ENCODE assay signal across 19 cellular contexts in the genomic region with DNA sequence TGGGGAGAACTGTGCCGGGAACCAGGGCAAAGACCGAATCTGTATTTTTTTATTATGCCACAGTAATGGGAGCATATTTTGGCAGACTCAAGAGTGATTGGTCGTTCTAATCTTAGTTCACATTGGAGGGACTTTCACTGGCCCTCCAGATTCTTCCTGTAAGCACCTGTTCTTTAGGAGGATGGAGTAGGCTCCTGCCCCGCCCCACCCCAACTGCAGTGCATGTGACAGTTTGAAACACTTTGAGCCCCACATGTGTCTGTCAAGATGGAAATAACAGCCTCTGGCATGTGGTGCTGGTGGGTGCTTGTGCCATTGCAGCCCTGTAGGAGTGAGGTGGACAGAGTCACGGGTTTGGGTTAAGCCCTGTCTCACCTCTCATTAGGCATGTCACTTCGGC. TPM values are rescaled to one million over a fixed set of nuclear protein-coding genes. Genes with fewer than 3 reads are reported as not detected.
DNase-seq lines count a peak whose midpoint lies in the region; ATAC-seq, FAIRE-seq and TF ChIP-seq lines count a peak whose summit lies in the region.
"Had no signal": no experiment of that assay in that cellular context is flagged by ENCODE, and none has a peak within 500 bp of the region (broad histone marks: within the 10 kb centered on the region; RNA-seq: fewer than 3 reads in every experiment).

No MANE protein-coding gene starts in this region.

- no TSS peak for BruUV-seq in K562 (replicated peaks; lab: Mats Ljungman, UMichigan)

- no peaks in the 10 kb centered on the region; the same call in 1 of the 2 replicates for H3K27me3 ChIP-seq in H9 (ENCODE audit: insufficient read depth, low read length)
- H3K27me3 ChIP-seq in K562 (ENCODE audit: control insufficient read depth in 2 of 2, insufficient read depth in 2 of 2, low read length in 2 of 2) = no peaks in the 10 kb centered on the region
- H3K27me3 ChIP-seq in neutrophil = no peaks in the 10 kb centered on the region
- no peaks in the 10 kb centered on the region for H3K27me3 ChIP-seq in skeletal muscle tissue (ENCODE audit: control insufficient read depth in 3 of 3, insufficient read depth in 3 of 3, low read length in 3 of 3)

- H3K4me3 ChIP-seq in K562 = no peak overlapping the region
- H3K4me3 ChIP-seq in neutrophil (ENCODE audit: low read depth in 1 of 2, low read length in 1 of 2) = no peak overlapping the region
- H3K4me3 ChIP-seq in skeletal muscle tissue (ENCODE audit: low read length in 3 of 3) = no peak overlapping the region
- H3K4me3 ChIP-seq: GM23338, HAP-1 had no signal

- no peak overlapping the region for H4K8ac ChIP-seq in H9 (replicated peaks; ENCODE audit: insufficient read length, low read depth, low read length)

- no peaks in the 10 kb centered on the region for H3K9me3 ChIP-seq in H9 (ENCODE audit: control insufficient read depth, low read depth, low read length)
- no peaks in the 10 kb centered on the region for H3K9me3 ChIP-seq in K562 (replicated peaks; ENCODE audit: control insufficient read depth, insufficient read depth, low read depth, low read length)
- no peaks in the 10 kb centered on the region for H3K9me3 ChIP-seq in neutrophil
- H3K9me3 ChIP-seq in skeletal muscle tissue (ENCODE audit: control insufficient read depth in 3 of 3, low read length in 3 of 3) = no peaks in the 10 kb centered on the region
- H3K9me3 ChIP-seq: Caco-2, HAP-1 had no signal

- FAIRE-seq in K562 (lab: Jason Lieb, UNC) = no peak
- FAIRE-seq: G401.6, GM12892, GM19239 had no signal

- CTCF ChIA-PET in K562 (lab: Yijun Ruan, JAX; ENCODE audit: low intra/inter-chr PET ratio) = no interaction called here

- no peaks in the 10 kb centered on the region for H3K79me2 ChIP-seq in H9 (ENCODE audit: insufficient read depth, low read length)
- no peaks in the 10 kb centered on the region for H3K79me2 ChIP-seq in K562 (ENCODE audit: control insufficient read depth, insufficient read depth, low read length)

- H3K9ac ChIP-seq in H9 (ENCODE audit: extremely low read depth, insufficient read length, low read length) = no peak overlapping the region
- H3K9ac ChIP-seq in K562 (ENCODE audit: insufficient read depth in 1 of 2, low read depth in 2 of 2, low read length in 2 of 2) = no peak overlapping the region
- no peak overlapping the region for H3K9ac ChIP-seq in skeletal muscle tissue (ENCODE audit: low read depth in 1 of 3, low read length in 3 of 3)

- H3K79me1 ChIP-seq in H9 (ENCODE audit: insufficient read depth, low read depth, low read length, poor library complexity, severe bottlenecking) = no peaks in the 10 kb centered on the region

- no CpG with 5 or more reads among the region's 6 CpGs for WGBS in H9 (ENCODE audit: extremely low coverage, insufficient read length, low lambda C conversion rate)
- 87% methylated on average over 6 of the region's 6 CpGs for WGBS in K562 (ENCODE audit: insufficient coverage, low coverage, missing lambda C conversion rate)

- H4K91ac ChIP-seq in H9 (ENCODE audit: insufficient read length, low read depth, low read length) = no peak overlapping the region

- H3K4me1 Mint-ChIP-seq in H9 = peaks cover 39 to 44% of the 10 kb centered on the region in 2 experiments
- H3K4me1 Mint-ChIP-seq: CD4-positive, CD25-positive, alpha-beta regulatory T cell had no signal

- intact Hi-C loops in K562 (cut with micrococcal nuclease) = no loop called here

- TF ChIP-seq EP300 in K562 (IDR thresholded peaks at IDR 0.05; ENCODE audit: low read length) = no peak

- no peak overlapping the region for H3K27ac ChIP-seq in H9 (ENCODE audit: insufficient read length, low read depth, low read length)
- H3K27ac ChIP-seq in K562 (ENCODE audit: extremely low read depth, low read depth, low read length) = no peak overlapping the region
- H3K27ac ChIP-seq in neutrophil = peak overlapping the region; percentile 56
- H3K27ac ChIP-seq in skeletal muscle tissue (ENCODE audit: low read depth, low read length) = peak overlapping the region; percentile 81

- H2BK15ac ChIP-seq in H9 (ENCODE audit: low read depth, low read length) = 0 out of 2 replicates have a peak overlapping the region, but pooled peaks have one; percentile 12

- peak overlapping the region; percentile 25 for H4K5ac ChIP-seq in H9 (ENCODE audit: insufficient read length, low read depth, low read length)

- H3K9me1 ChIP-seq in K562 (ENCODE audit: control insufficient read depth, insufficient read depth, low read length) = no peaks in the 10 kb centered on the region

- H2BK20ac ChIP-seq in H9 (ENCODE audit: low read depth, low read length, poor library complexity, severe bottlenecking) = no peak overlapping the region

- no peak overlapping the region for H3K4ac ChIP-seq in H9 (ENCODE audit: low read depth, low read length)

- no peak overlapping the region; the same call in 1 of the 2 replicates for H3K14ac ChIP-seq in H9 (ENCODE audit: insufficient read depth, low read length)

- POLR2A ChIA-PET in K562 (lab: Yijun Ruan, JAX) = interaction anchor here (0.5 to 0.9 kb wide), 2 partner anchors 11 to 204 kb away, joined by 3 read pairs; no protein-coding TSS in a partner anchor

- H2BK12ac ChIP-seq in H9 (ENCODE audit: insufficient read length, low read depth, low read length) = no peak overlapping the region

- H3K56ac ChIP-seq in H9 (ENCODE audit: insufficient read length, low read depth, low read length) = no peak overlapping the region

- no peak overlapping the region for H2BK5ac ChIP-seq in H9 (ENCODE audit: insufficient read length, low read length)

- H3K4me1 ChIP-seq in H9 (ENCODE audit: insufficient read depth, low read length) (peaks cover 12% of the 10 kb centered on the region; the same call in 1 of the 2 replicates), K562 (replicated peaks in 1 of 2; ENCODE audit: control insufficient read depth in 2 of 2, insufficient read depth in 2 of 2, low read length in 2 of 2) (peaks cover 4 to 18% of the 10 kb centered on the region in 2 experiments), neutrophil (ENCODE audit: control insufficient read depth in 1 of 2, insufficient read depth in 1 of 2, low read depth in 1 of 2, low read length in 1 of 2) (peaks cover 14 to 17% of the 10 kb centered on the region in 2 experiments), skeletal muscle tissue (ENCODE audit: control insufficient read depth in 3 of 3, insufficient read depth in 3 of 3, low read length in 3 of 3) (peaks cover 46 to 62% (median 46%) of the 10 kb centered on the region in 3 donors)
- H3K4me1 ChIP-seq: Caco-2, HAP-1 had no signal

- H3K27me3 Mint-ChIP-seq in H9 (ENCODE audit: low read depth) = 0 out of 2 replicates have a peak, but pooled peaks cover 2% of the 10 kb centered on the region

- no peak overlapping the region for H3K27ac Mint-ChIP-seq in H9
- H3K27ac Mint-ChIP-seq: CD4-positive, CD25-positive, alpha-beta regulatory T cell; CD8-positive, alpha-beta T cell; GM23338; HFFc6 had no signal

- no peak overlapping the region for H3T11ph ChIP-seq in H9 (ENCODE audit: low read length)

- TF ChIP-seq POLR2A in K562 (conservative IDR thresholded peaks at IDR 0.05) = no peak

- H2AFZ ChIP-seq in H9 (ENCODE audit: low read length) = no peak overlapping the region
- no peak overlapping the region for H2AFZ ChIP-seq in K562 (ENCODE audit: low read depth, low read length)
- H2AFZ ChIP-seq: GM23338 had no signal

- H4K20me1 ChIP-seq in H9 (ENCODE audit: control insufficient read depth, insufficient read depth, insufficient read length) (no peaks in the 10 kb centered on the region), K562 (replicated peaks; ENCODE audit: control insufficient read depth, insufficient read depth, low read length) (no peaks in the 10 kb centered on the region)

- no peaks in the 10 kb centered on the region; a peak in 1 of 7 replicates for H3K36me3 Mint-ChIP-seq in H9 (ENCODE audit: insufficient read depth in 1 of 3, low read depth in 3 of 3)
- H3K36me3 Mint-ChIP-seq: CD4-positive, CD25-positive, alpha-beta regulatory T cell; CD8-positive, alpha-beta T cell had no signal

- H3K23ac ChIP-seq in H9 (ENCODE audit: insufficient read length, low read depth, low read length) = no peak overlapping the region

- no peak overlapping the region for H3K4me3 Mint-ChIP-seq in H9
- H3K4me3 Mint-ChIP-seq: CD4-positive, CD25-positive, alpha-beta regulatory T cell; CD8-positive, alpha-beta T cell; GM23338; HFFc6 had no signal

- no peaks in the 10 kb centered on the region for H3K23me2 ChIP-seq in H9 (ENCODE audit: insufficient read length, low read depth, low read length, poor library complexity, severe bottlenecking)

- H3K4me2 ChIP-seq in H9 (ENCODE audit: insufficient read depth, insufficient read length, low read length) (no peak overlapping the region), K562 (ENCODE audit: insufficient read depth, low read length) (no peak overlapping the region)
- H3K4me2 ChIP-seq: GM23338 had no signal

- H3K36me3 ChIP-seq in K562 (ENCODE audit: control insufficient read depth, insufficient read depth, low read length) = peaks cover 18% of the 10 kb centered on the region; the same call in 2 of the 3 replicates
- H3K36me3 ChIP-seq in neutrophil = peaks cover 68% of the 10 kb centered on the region
- H3K36me3 ChIP-seq in skeletal muscle tissue (ENCODE audit: control insufficient read depth in 3 of 3, insufficient read depth in 3 of 3, low read length in 3 of 3) = no peaks in the 10 kb centered on the region
- H3K36me3 ChIP-seq: HAP-1 had no signal

- no peaks in the 10 kb centered on the region for H3K9me3 Mint-ChIP-seq in H9
- H3K9me3 Mint-ChIP-seq: CD8-positive, alpha-beta T cell; GM23338; HFFc6 had no signal

- DNase-seq in H9 (no peak), K562 (ENCODE audit: extremely low read depth in 1 of 4, low spot score in 3 of 4) (no peak), NCI-H1417 (lab: John Stamatoyannopoulos, UW) (no peak), CD1c-positive myeloid dendritic cell (ENCODE audit: extremely low spot score) (no peak)
- DNase-seq: C1 segment of cervical spinal cord; Caco-2; CD4-positive, CD25-positive, alpha-beta regulatory T cell; CD8-positive, alpha-beta T cell; DMS153; DND-41; HFFc6 had no signal

- no peak overlapping the region for H2AK5ac ChIP-seq in H9 (ENCODE audit: insufficient read length, low read length)

- TF ChIP-seq CTCF in H9 (conservative IDR thresholded peaks at IDR 0.05) (no peak), K562 (IDR thresholded peaks at IDR 0.05 in 2 of 3, conservative IDR thresholded peaks at IDR 0.05 in 1 of 3; ENCODE audit: insufficient read depth in 2 of 3, low read depth in 1 of 3, low read length in 3 of 3) (no peak), neutrophil (IDR thresholded peaks at IDR 0.05) (no peak)

- ATAC-seq in K562 (no peak), GM21526 (IDR thresholded peaks at IDR 0.05; ENCODE audit: low FRiP score, unreplicated experiment) (no peak)
- ATAC-seq: CD8-positive, alpha-beta T cell; GM23338 had no signal

- H2BK120ac ChIP-seq in H9 (ENCODE audit: low read depth, low read length, poor library complexity, severe bottlenecking) = no peak overlapping the region

- no peak overlapping the region for H3K18ac ChIP-seq in H9 (ENCODE audit: insufficient read length, low read depth, low read length)

- in situ Hi-C loops in K562 (cut with MboI) = no loop called here

- TF ChIP-seq RAD21 in K562 (CRISPR knock-in tag; conservative IDR thresholded peaks at IDR 0.05 in 1 of 2, IDR thresholded peaks at IDR 0.05 in 1 of 2) = no peak

RNA-seq across cellular contexts. Expression of gene TXNDC2, which starts 43.3 kb away (rescaled TPM):
- total RNA-seq in H9 (2021) = 0.28 TPM in 1 of 2 replicates, not detected in the other
- 2.8 and 4.0 TPM in 2 replicates for total RNA-seq in K562 (2011; cell fraction: chromatin; rRNA removed; ENCODE audit: low replicate concordance)
- 1.7 and 2.8 TPM in 2 replicates for total RNA-seq in K562 (2011; cell fraction: nucleolus; rRNA removed)
- 2.3 and 2.6 TPM in 2 replicates for total RNA-seq in K562 (2011; cell fraction: nucleoplasm; rRNA removed)
- total RNA-seq in K562 (2014; rRNA removed) = 1.3 TPM in 2 replicates
- 1.6 and 1.7 TPM in 2 replicates for total RNA-seq in K562 (2014; rRNA removed; fragmentation: Illumina TruSeq; extraction: Trizol)
- 2.3 and 2.5 TPM in 2 replicates for total RNA-seq in K562 (2015; rRNA removed; fragmentation: Illumina TruSeq; extraction: Trizol)
- 2.0 and 3.8 TPM in 2 replicates for total RNA-seq in K562 (2021)
- 0.79 and 2.3 TPM in 2 replicates for polyA plus RNA-seq in K562 (2011; rRNA removed)
- polyA plus RNA-seq in K562 (2011; cell fraction: cytosol; rRNA removed) = 0.55 and 2.2 TPM in 2 replicates
- polyA plus RNA-seq in K562 (2011; cell fraction: nucleus; rRNA removed) = 0.83 and 4.6 TPM in 2 replicates
- polyA plus RNA-seq in K562 (2012) = 1.5 and 3.3 TPM in 2 replicates
- 4.8 and 4.9 TPM in 2 replicates for polyA plus RNA-seq in K562 (2014; fragmentation: Illumina TruSeq; extraction: Trizol)
- polyA plus RNA-seq in K562 (2014; fragmentation: Nextera tagmentation; extraction: Ambion mirVana) = 1 to 10 TPM; 1.2 to 2.3 TPM
- polyA plus RNA-seq in K562 (2014; rRNA removed) = 1.4 and 2.5 TPM in 2 replicates
- 2.8 and 5.4 TPM in 2 replicates for polyA minus RNA-seq in K562 (2011; rRNA and poly(A)+ RNA removed)
- polyA minus RNA-seq in K562 (2011; cell fraction: cytosol; rRNA and poly(A)+ RNA removed) = 0.73 and 3.0 TPM in 2 replicates
- 1.8 and 4.7 TPM in 2 replicates for polyA minus RNA-seq in K562 (2011; cell fraction: nucleus; rRNA and poly(A)+ RNA removed)
- not detected for total RNA-seq in skeletal muscle tissue
- total RNA-seq: Caco-2; CD4-positive, CD25-positive, alpha-beta regulatory T cell; CD8-positive, alpha-beta T cell; GM23338 had no signal
- polyA plus RNA-seq: CD4-positive, CD25-positive, alpha-beta regulatory T cell had no signal

Comparison
In these comparisons a context has a peak if more than half of its experiments do, and no peak if none do; other contexts are left out.
1. H3K27ac ChIP-seq: peak in neutrophil (single experiment) and skeletal muscle tissue (single experiment); none in H9 (single experiment) and K562 (single experiment).